21 cellular contexts compared by ENCODE assay signal in genomic region chr1:245583081-245583480, GRCh38.
DNase-seq lines count a peak whose midpoint lies in the region; ATAC-seq, FAIRE-seq and TF ChIP-seq lines count a peak whose summit lies in the region.
"Had no signal": no experiment of that assay in that cellular context is flagged by ENCODE, and none has a peak within 500 bp of the region (broad histone marks: within the 10 kb centered on the region; RNA-seq: fewer than 3 reads in every experiment).

No MANE protein-coding gene starts in this region.

- H4K91ac ChIP-seq in trophoblast cell (ENCODE audit: low read depth, low read length) = no peak overlapping the region

- peaks cover 44% of the 10 kb centered on the region for H3K4me1 ChIP-seq in BE2C
- H3K4me1 ChIP-seq in trophoblast cell (ENCODE audit: control insufficient read depth in 1 of 2, insufficient read depth in 2 of 2, low read length in 2 of 2) = peaks cover 9 to 10% of the 10 kb centered on the region in 2 experiments
- H3K4me1 ChIP-seq: HAP-1 had no signal

- H3K9me3 Mint-ChIP-seq in stimulated activated naive B cell treated with anti-CD40 and anti-IgM and Interleukin-4, amounts not matched to agents 10 μg/mL and 1 μg/mL and 100 μg/mL, for 72 hours = no peaks in the 10 kb centered on the region
- H3K9me3 Mint-ChIP-seq: IgD-negative memory B cell had no signal

- H3K9ac ChIP-seq in SK-N-MC (ENCODE audit: insufficient read length) (no peak overlapping the region), trophoblast cell (ENCODE audit: low read length) (no peak overlapping the region)

- no peaks in the 10 kb centered on the region for H3K79me2 ChIP-seq in trophoblast cell (ENCODE audit: control insufficient read depth, insufficient read depth, low read length, poor library complexity)

- no peak for ATAC-seq in stimulated activated naive B cell treated with anti-CD40 and anti-IgM and Interleukin-4, amounts not matched to agents 10 μg/mL and 1 μg/mL and 100 μg/mL, for 72 hours (replicated peaks)
- ATAC-seq: A549 had no signal

- H3K9me3 ChIP-seq in BE2C (no peaks in the 10 kb centered on the region), SK-N-MC (ENCODE audit: low read depth, low read length) (no peaks in the 10 kb centered on the region), trophoblast cell (ENCODE audit: insufficient read depth, low read depth, low read length) (no peaks in the 10 kb centered on the region)
- H3K9me3 ChIP-seq: A549, HAP-1 had no signal

- H3K27ac ChIP-seq in SK-N-MC (peak overlapping the region; percentile 68), trophoblast cell (ENCODE audit: low read depth, low read length) (no peak overlapping the region)
- H3K27ac ChIP-seq: C4-2B had no signal

- H4K8ac ChIP-seq in trophoblast cell (ENCODE audit: low read depth, low read length) = no peak overlapping the region

- DNase-seq in BE2C = no peak
- DNase-seq in SK-N-MC (ENCODE audit: low read depth, low spot score) = no peak
- DNase-seq in foreskin melanocyte = peak; percentile 53
- peak; percentile 61 to 73 for DNase-seq in trophoblast cell
- no peak for DNase-seq in inferior parietal cortex (ENCODE audit: extremely low spot score)
- no peak for DNase-seq in urothelium cell line (ENCODE audit: low spot score)
- no peak for DNase-seq in stimulated activated naive B cell treated with anti-CD40 and anti-IgM and Interleukin-4, amounts not matched to agents 10 μg/mL and 1 μg/mL and 100 μg/mL, for 72 hours
- DNase-seq: Karpas-422, NCI-H1417 treated with DMSO at 0.1 percent for 48 hours, NCI-H187 treated with DMSO at 0.1 percent for 48 hours, NCI-H2227 treated with DMSO at 0.1 percent for 48 hours, NCI-H510A treated with DMSO at 0.1 percent for 48 hours, NCI-H774, SHP77 treated with DMSO at 0.1 percent for 48 hours had no signal

- H3K4me3 ChIP-seq in BE2C (ENCODE audit: low read depth, low read length) (peak overlapping the region; percentile 30), SK-N-MC (peak overlapping the region; percentile 55), trophoblast cell (ENCODE audit: low read depth, low read length) (no peak overlapping the region)
- H3K4me3 ChIP-seq: A549, HAP-1 had no signal

- no peak overlapping the region for H3K27ac Mint-ChIP-seq in stimulated activated naive B cell treated with anti-CD40 and anti-IgM and Interleukin-4, amounts not matched to agents 10 μg/mL and 1 μg/mL and 100 μg/mL, for 72 hours
- H3K27ac Mint-ChIP-seq: IgD-negative memory B cell had no signal

- H3K4me3 Mint-ChIP-seq in stimulated activated naive B cell treated with anti-CD40 and anti-IgM and Interleukin-4, amounts not matched to agents 10 μg/mL and 1 μg/mL and 100 μg/mL, for 72 hours = no peak overlapping the region
- H3K4me3 Mint-ChIP-seq: IgD-negative memory B cell had no signal

- no peak for TF ChIP-seq CTCF in BE2C (IDR thresholded peaks at IDR 0.05; ENCODE audit: low read depth, low read length)

- no peak overlapping the region for H2BK12ac ChIP-seq in trophoblast cell (ENCODE audit: low read length)

- no peaks in the 10 kb centered on the region for H3K36me3 Mint-ChIP-seq in stimulated activated naive B cell treated with anti-CD40 and anti-IgM and Interleukin-4, amounts not matched to agents 10 μg/mL and 1 μg/mL and 100 μg/mL, for 72 hours
- H3K36me3 Mint-ChIP-seq: IgD-negative memory B cell had no signal

- H3K4ac ChIP-seq in trophoblast cell (ENCODE audit: low read depth, low read length) = no peak overlapping the region

- no peak for FAIRE-seq in urothelium cell line (lab: Jason Lieb, UNC)
- FAIRE-seq: A549, D721Med, GM12892, GM18507 had no signal

- no peak overlapping the region for H3K18ac ChIP-seq in trophoblast cell (ENCODE audit: low read length)

- no peaks in the 10 kb centered on the region for H3K4me1 Mint-ChIP-seq in stimulated activated naive B cell treated with anti-CD40 and anti-IgM and Interleukin-4, amounts not matched to agents 10 μg/mL and 1 μg/mL and 100 μg/mL, for 72 hours

- H2AFZ ChIP-seq in trophoblast cell (ENCODE audit: insufficient read depth, low read length, poor library complexity) = no peak overlapping the region

- H3K36me3 ChIP-seq in BE2C = peaks cover 3% of the 10 kb centered on the region; the same call in 1 of the 2 replicates
- H3K36me3 ChIP-seq in SK-N-MC (ENCODE audit: insufficient read depth, low read length) = no peaks in the 10 kb centered on the region
- H3K36me3 ChIP-seq in trophoblast cell (ENCODE audit: control insufficient read depth in 1 of 2, insufficient read depth in 2 of 2, low read length in 2 of 2) = peaks cover 5 to 7% of the 10 kb centered on the region in 2 experiments
- H3K36me3 ChIP-seq: HAP-1 had no signal

- H3K27me3 Mint-ChIP-seq in stimulated activated naive B cell treated with anti-CD40 and anti-IgM and Interleukin-4, amounts not matched to agents 10 μg/mL and 1 μg/mL and 100 μg/mL, for 72 hours = peaks cover 7 to 19% of the 10 kb centered on the region in 2 donors

- no peaks in the 10 kb centered on the region for H3K27me3 ChIP-seq in BE2C
- no peaks in the 10 kb centered on the region for H3K27me3 ChIP-seq in trophoblast cell (ENCODE audit: insufficient read depth, low read length)

- H2AK5ac ChIP-seq in trophoblast cell (ENCODE audit: low read length) = no peak overlapping the region

- H4K12ac ChIP-seq in trophoblast cell (ENCODE audit: low read depth, low read length) = no peak overlapping the region

- peaks cover 3% of the 10 kb centered on the region for H3K79me1 ChIP-seq in trophoblast cell (ENCODE audit: low read length)

- H2BK5ac ChIP-seq in trophoblast cell (ENCODE audit: low read depth, low read length, poor library complexity) = no peak overlapping the region

- no peak overlapping the region for H3K4me2 ChIP-seq in trophoblast cell (ENCODE audit: low read length)
- H3K4me2 ChIP-seq: A549 had no signal

- no peak overlapping the region for H2BK120ac ChIP-seq in trophoblast cell (ENCODE audit: insufficient read depth, low read length, poor library complexity)

- no CpG with 5 or more reads among the region's 9 CpGs for WGBS in trophoblast cell (ENCODE audit: extremely low coverage, insufficient coverage, insufficient read length)

- no peak overlapping the region for H3K14ac ChIP-seq in trophoblast cell (ENCODE audit: low read length)

- no peak overlapping the region for H3K23ac ChIP-seq in trophoblast cell (ENCODE audit: low read length)

Comparison
In these comparisons a context has a peak if more than half of its experiments do, and no peak if none do; other contexts are left out.
1. DNase-seq: peak in foreskin melanocyte (single experiment) and trophoblast cell (2 of 2); none in BE2C (single experiment), SK-N-MC (single experiment), inferior parietal cortex (single experiment), urothelium cell line (single experiment) and stimulated activated naive B cell treated with anti-CD40 and anti-IgM and Interleukin-4, amounts not matched to agents 10 μg/mL and 1 μg/mL and 100 μg/mL, for 72 hours (single experiment).